26 cellular contexts compared by ENCODE assay signal in genomic region chr11:134512791-134513538, GRCh38.
DNase-seq lines count a peak whose midpoint lies in the region; ATAC-seq, FAIRE-seq and TF ChIP-seq lines count a peak whose summit lies in the region.
"Had no signal": no experiment of that assay in that cellular context is flagged by ENCODE, and none has a peak within 500 bp of the region (broad histone marks: within the 10 kb centered on the region; RNA-seq: fewer than 3 reads in every experiment).

No MANE protein-coding gene starts in this region.

- TF ChIP-seq CTCF in RWPE2 (IDR thresholded peaks at IDR 0.05; ENCODE audit: poor library complexity, severe bottlenecking), result no peak
- TF ChIP-seq CTCF in HepG2 (CRISPR knock-in tag; IDR thresholded peaks at IDR 0.05), result no peak
- TF ChIP-seq CTCF in suprapubic skin (IDR thresholded peaks at IDR 0.05), result no peak

- H3K27me3 Mint-ChIP-seq in activated naive CD4-positive, alpha-beta T cell treated with anti-CD3 and anti-CD28 coated beads, Interleukin-2, amount 10 ng/mL, durations not matched to agents 7 days and 5 days, result peaks cover 18% of the 10 kb centered on the region
- no peaks in the 10 kb centered on the region for H3K27me3 Mint-ChIP-seq in stimulated activated naive B cell treated with anti-CD40 and anti-IgM and Interleukin-4, amounts not matched to agents 10 μg/mL and 1 μg/mL and 100 μg/mL, for 72 hours
- H3K27me3 Mint-ChIP-seq: CD4-positive, alpha-beta T cell had no signal

- no peak overlapping the region for H3K4me3 ChIP-seq in RWPE2 (ENCODE audit: severe bottlenecking)
- no peak overlapping the region for H3K4me3 ChIP-seq in HepG2 (replicated peaks in 1 of 3; ENCODE audit: insufficient read depth in 1 of 3, low read depth in 2 of 3, low read length in 3 of 3)
- H3K4me3 ChIP-seq in suprapubic skin, result no peak overlapping the region
- H3K4me3 ChIP-seq: A549, GM12878, GM23248, HAP-1, MG63, SJSA1 had no signal

- CTCF ChIA-PET in activated naive CD4-positive, alpha-beta T cell treated with anti-CD3 and anti-CD28 coated beads, Interleukin-2, amount 10 ng/mL, durations not matched to agents 7 days and 5 days (lab: Charles Lee), result no interaction called here
- CTCF ChIA-PET in HepG2 (lab: Yijun Ruan, JAX; ENCODE audit: low intra/inter-chr PET ratio, low total read pairs), result no interaction called here

- H3K27me3 ChIP-seq in RWPE2 (ENCODE audit: insufficient read depth, poor library complexity, severe bottlenecking), result no peaks in the 10 kb centered on the region
- peaks cover 9 to 69% of the 10 kb centered on the region in 2 experiments for H3K27me3 ChIP-seq in HepG2 (ENCODE audit: control insufficient read depth in 1 of 2, insufficient read depth in 2 of 2, low read length in 2 of 2)
- H3K27me3 ChIP-seq in suprapubic skin, result peaks cover 22% of the 10 kb centered on the region
- H3K27me3 ChIP-seq: MG63, SJSA1 had no signal

- peak; percentile 12 for DNase-seq in activated naive CD4-positive, alpha-beta T cell treated with anti-CD3 and anti-CD28 coated beads, Interleukin-2, amount 10 ng/mL, durations not matched to agents 7 days and 5 days
- DNase-seq in activated naive CD4-positive, alpha-beta T cell treated with Interleukin-2 at 50 U/mL for 16 hours, result no peak
- DNase-seq in RWPE2 (ENCODE audit: low spot score) (peak; percentile 36), HepG2 (ENCODE audit: low spot score) (no peak), suprapubic skin (ENCODE audit: low spot score in 2 of 2) (peak; percentile 19 to 62), SW 1271 (lab: John Stamatoyannopoulos, UW) (no peak)
- no peak for DNase-seq in stimulated activated CD4-positive, alpha-beta T cell treated with anti-CD3 and anti-CD28 coated beads, Interleukin-12 subunit alpha, Interleukin-12 subunit beta, amount 100 ng/mL, for 4 hours
- DNase-seq in stimulated activated naive B cell treated with anti-CD40 and anti-IgM and Interleukin-4, amounts not matched to agents 10 μg/mL and 1 μg/mL and 100 μg/mL, for 72 hours, result no peak
- DNase-seq: DMS153, GF-D8, GM23248, Kasumi-1, MG63, NCI-H1048, NCI-H146, NCI-H226, NCI-H524, NCI-H82 had no signal

- H3K36me3 Mint-ChIP-seq in activated naive CD4-positive, alpha-beta T cell treated with anti-CD3 and anti-CD28 coated beads, Interleukin-2, amount 10 ng/mL, durations not matched to agents 7 days and 5 days, result no peaks in the 10 kb centered on the region
- H3K36me3 Mint-ChIP-seq in stimulated activated naive B cell treated with anti-CD40 and anti-IgM and Interleukin-4, amounts not matched to agents 10 μg/mL and 1 μg/mL and 100 μg/mL, for 72 hours, result no peaks in the 10 kb centered on the region
- H3K36me3 Mint-ChIP-seq: IgD-negative memory B cell had no signal

- H3K27ac ChIP-seq in RWPE2 (ENCODE audit: poor library complexity, severe bottlenecking), result no peak overlapping the region
- H3K27ac ChIP-seq in HepG2 (ENCODE audit: extremely low read length, insufficient read depth, low read length), result no peak overlapping the region
- H3K27ac ChIP-seq in suprapubic skin, result no peak overlapping the region
- H3K27ac ChIP-seq: A549, GM23248, SJSA1 had no signal

- H3K79me2 ChIP-seq in HepG2 (ENCODE audit: insufficient read depth, low read length), result no peaks in the 10 kb centered on the region

- H3K4me3 Mint-ChIP-seq in activated naive CD4-positive, alpha-beta T cell treated with anti-CD3 and anti-CD28 coated beads, Interleukin-2, amount 10 ng/mL, durations not matched to agents 7 days and 5 days, result no peak overlapping the region
- H3K4me3 Mint-ChIP-seq in stimulated activated naive B cell treated with anti-CD40 and anti-IgM and Interleukin-4, amounts not matched to agents 10 μg/mL and 1 μg/mL and 100 μg/mL, for 72 hours, result no peak overlapping the region
- H3K4me3 Mint-ChIP-seq: CD4-positive, alpha-beta T cell; IgD-negative memory B cell had no signal

- H3K4me2 ChIP-seq in HepG2 (ENCODE audit: low read depth, low read length), result no peak overlapping the region
- H3K4me2 ChIP-seq: A549 had no signal

- no peaks in the 10 kb centered on the region for H3K4me1 Mint-ChIP-seq in activated naive CD4-positive, alpha-beta T cell treated with anti-CD3 and anti-CD28 coated beads, Interleukin-2, amount 10 ng/mL, durations not matched to agents 7 days and 5 days
- no peaks in the 10 kb centered on the region for H3K4me1 Mint-ChIP-seq in stimulated activated naive B cell treated with anti-CD40 and anti-IgM and Interleukin-4, amounts not matched to agents 10 μg/mL and 1 μg/mL and 100 μg/mL, for 72 hours

- H3K9me3 ChIP-seq in RWPE2 (ENCODE audit: severe bottlenecking), result no peaks in the 10 kb centered on the region
- no peaks in the 10 kb centered on the region for H3K9me3 ChIP-seq in HepG2 (ENCODE audit: low read length)
- no peaks in the 10 kb centered on the region for H3K9me3 ChIP-seq in suprapubic skin
- H3K9me3 ChIP-seq: A549, HAP-1, MG63, SJSA1 had no signal

- no peak overlapping the region for H2AFZ ChIP-seq in HepG2 (ENCODE audit: low read length)
- H2AFZ ChIP-seq: GM23248 had no signal

- TF ChIP-seq EP300 in HepG2 (IDR thresholded peaks at IDR 0.05; ENCODE audit: low read depth in 2 of 2, low read length in 2 of 2), result no peak
- TF ChIP-seq EP300 in HepG2 (CRISPR knock-in tag; IDR thresholded peaks at IDR 0.05; ENCODE audit: borderline replicate concordance), result no peak
- TF ChIP-seq EP300 in suprapubic skin (IDR thresholded peaks at IDR 0.05), result no peak

- TF ChIP-seq POLR2A in HepG2 (IDR thresholded peaks at IDR 0.05; ENCODE audit: insufficient read depth in 1 of 2, low read depth in 2 of 2, low read length in 2 of 2), result no peak
- no peak for TF ChIP-seq POLR2A in suprapubic skin (IDR thresholded peaks at IDR 0.05)

- no peak overlapping the region for H3K27ac Mint-ChIP-seq in activated naive CD4-positive, alpha-beta T cell treated with anti-CD3 and anti-CD28 coated beads, Interleukin-2, amount 10 ng/mL, durations not matched to agents 7 days and 5 days
- H3K27ac Mint-ChIP-seq in stimulated activated naive B cell treated with anti-CD40 and anti-IgM and Interleukin-4, amounts not matched to agents 10 μg/mL and 1 μg/mL and 100 μg/mL, for 72 hours, result no peak overlapping the region
- H3K27ac Mint-ChIP-seq: CD4-positive, alpha-beta T cell; IgD-negative memory B cell had no signal

- H3K4me1 ChIP-seq in RWPE2 (ENCODE audit: insufficient read depth, poor library complexity, severe bottlenecking), result no peaks in the 10 kb centered on the region
- H3K4me1 ChIP-seq in HepG2 (ENCODE audit: insufficient read depth, low read length), result no peaks in the 10 kb centered on the region
- H3K4me1 ChIP-seq in suprapubic skin, result no peaks in the 10 kb centered on the region
- H3K4me1 ChIP-seq: A549, HAP-1, SJSA1 had no signal

- POLR2A ChIA-PET in HepG2 (lab: Yijun Ruan, JAX), result no interaction called here

- no peaks in the 10 kb centered on the region for H3K9me3 Mint-ChIP-seq in activated naive CD4-positive, alpha-beta T cell treated with anti-CD3 and anti-CD28 coated beads, Interleukin-2, amount 10 ng/mL, durations not matched to agents 7 days and 5 days
- H3K9me3 Mint-ChIP-seq in stimulated activated naive B cell treated with anti-CD40 and anti-IgM and Interleukin-4, amounts not matched to agents 10 μg/mL and 1 μg/mL and 100 μg/mL, for 72 hours, result no peaks in the 10 kb centered on the region
- H3K9me3 Mint-ChIP-seq: CD4-positive, alpha-beta T cell; IgD-negative memory B cell had no signal

- no peak overlapping the region for H3K9ac ChIP-seq in HepG2 (ENCODE audit: insufficient read depth, low read depth, low read length)
- H3K9ac ChIP-seq: GM23248 had no signal

- no peak for FAIRE-seq in HepG2 (lab: Jason Lieb, UNC)
- FAIRE-seq: A549, GM12878, GM19239, HTR-8/SVneo had no signal

- TF ChIP-seq RAD21 in HepG2 (CRISPR knock-in tag; IDR thresholded peaks at IDR 0.05), result no peak

- intact Hi-C loops in HepG2 (cut with micrococcal nuclease; ENCODE audit: unreplicated experiment), result no loop called here

- BruUV-seq in HepG2 (replicated peaks; lab: Mats Ljungman, UMichigan), result no TSS peak

- H4K20me1 ChIP-seq in HepG2 (ENCODE audit: insufficient read depth, low read length), result no peaks in the 10 kb centered on the region

- 47% methylated on average over 19 of the region's 19 CpGs for WGBS in HepG2 (ENCODE audit: low lambda C conversion rate)
- WGBS in suprapubic skin, result 77% methylated on average over 13 of the region's 19 CpGs

- in situ Hi-C loops in HepG2 (cut with HindIII; ENCODE audit: extremely low pct_ligation_motif_present, low pct_unique_long_range_greater_than_20kb), result no loop called here

- H3K36me3 ChIP-seq in RWPE2 (ENCODE audit: low read depth), result no peaks in the 10 kb centered on the region
- H3K36me3 ChIP-seq in HepG2 (replicated peaks in 1 of 2; ENCODE audit: control insufficient read depth in 1 of 2, insufficient read depth in 2 of 2, low read length in 2 of 2), result no peaks in the 10 kb centered on the region
- H3K36me3 ChIP-seq in suprapubic skin, result no peaks in the 10 kb centered on the region
- H3K36me3 ChIP-seq: HAP-1, MG63, SJSA1 had no signal

- ATAC-seq in RWPE2 (ENCODE audit: low read depth), result no peak
- no peak for ATAC-seq in HepG2
- no peak for ATAC-seq in stimulated activated naive B cell treated with anti-CD40 and anti-IgM and Interleukin-4, amounts not matched to agents 10 μg/mL and 1 μg/mL and 100 μg/mL, for 72 hours (replicated peaks)
- ATAC-seq: A549, GM12878 had no signal

TF ChIP-seq in HepG2, 621 proteins besides CTCF, POLR2A, EP300 and RAD21 (continues in another document):
- TF ChIP-seq ZNF12 (CRISPR knock-in tag; IDR thresholded peaks at IDR 0.05) (no peak), ZNF841 (CRISPR knock-in tag; IDR thresholded peaks at IDR 0.05; ENCODE audit: borderline replicate concordance) (no peak), MNT (IDR thresholded peaks at IDR 0.05) (peak; percentile 50), ZNF644 (CRISPR knock-in tag; IDR thresholded peaks at IDR 0.05; ENCODE audit: low read depth) (no peak)

Comparison
In these comparisons a context has a peak if more than half of its experiments do, and no peak if none do; other contexts are left out.
1. DNase-seq: peak in activated naive CD4-positive, alpha-beta T cell treated with anti-CD3 and anti-CD28 coated beads, Interleukin-2, amount 10 ng/mL, durations not matched to agents 7 days and 5 days (single experiment), RWPE2 (single experiment) and suprapubic skin (2 of 2); none in activated naive CD4-positive, alpha-beta T cell treated with Interleukin-2 at 50 U/mL for 16 hours (single experiment), HepG2 (single experiment), stimulated activated CD4-positive, alpha-beta T cell treated with anti-CD3 and anti-CD28 coated beads, Interleukin-12 subunit alpha, Interleukin-12 subunit beta, amount 100 ng/mL, for 4 hours (single experiment), SW 1271 (0 of 2) and stimulated activated naive B cell treated with anti-CD40 and anti-IgM and Interleukin-4, amounts not matched to agents 10 μg/mL and 1 μg/mL and 100 μg/mL, for 72 hours (single experiment).